In genomic region chr2:2769481-2770431, GRCh38 we compare ENCODE assay signal across 12 cellular contexts.
DNase-seq lines count a peak whose midpoint lies in the region; ATAC-seq and TF ChIP-seq lines count a peak whose summit lies in the region.
"Had no signal": no experiment of that assay in that cellular context is flagged by ENCODE, and none has a peak within 500 bp of the region (broad histone marks: within the 10 kb centered on the region; RNA-seq: fewer than 3 reads in every experiment).

No MANE protein-coding gene starts in this region.

- CTCF ChIA-PET in mammary epithelial cell (lab: Charles Lee; ENCODE audit: low non-redundant PET) = no interaction called here
- CTCF ChIA-PET in MCF 10A (lab: Yijun Ruan, JAX) = no interaction called here

- no TSS peak for BruUV-seq in mammary epithelial cell (replicated peaks; lab: Mats Ljungman, UMichigan)
- BruUV-seq in MCF 10A (replicated peaks; lab: Mats Ljungman, UMichigan) = no TSS peak

- H3K27ac Mint-ChIP-seq in MCF 10A (ENCODE audit: low read depth, unreplicated experiment) = no peak overlapping the region
- H3K27ac Mint-ChIP-seq in nephron progenitor cell = peak overlapping the region; percentile 47
- H3K27ac Mint-ChIP-seq: activated CD8-positive, alpha-beta T cell treated with anti-CD3 and anti-CD28 coated beads, Interleukin-2, amount 10 ng/mL, durations not matched to agents 7 days and 5 days; memory B cell had no signal

- H2AFZ ChIP-seq in mammary epithelial cell (ENCODE audit: low read depth, low read length) = peak overlapping the region; percentile 13

- H3K9ac ChIP-seq in mammary epithelial cell (ENCODE audit: insufficient read depth, low read length) = no peak overlapping the region

- H3K36me3 Mint-ChIP-seq in MCF 10A (ENCODE audit: insufficient read depth, unreplicated experiment) (peaks cover 7% of the 10 kb centered on the region), nephron progenitor cell (ENCODE audit: low read depth) (no peaks in the 10 kb centered on the region)
- H3K36me3 Mint-ChIP-seq: memory B cell had no signal

- H3K4me2 ChIP-seq in mammary epithelial cell (ENCODE audit: insufficient read depth, low read depth, low read length) = no peak overlapping the region

- H3K4me3 ChIP-seq in mammary epithelial cell (replicated peaks in 1 of 3; ENCODE audit: insufficient read depth in 1 of 3, low read depth in 2 of 3, low read length in 3 of 3) (no peak overlapping the region), left lung (no peak overlapping the region)

- H3K4me1 Mint-ChIP-seq in MCF 10A (ENCODE audit: insufficient read depth, unreplicated experiment) = no peaks in the 10 kb centered on the region
- H3K4me1 Mint-ChIP-seq in nephron progenitor cell = peaks cover 7% of the 10 kb centered on the region
- H3K4me1 Mint-ChIP-seq: memory B cell had no signal

- H3K9me3 ChIP-seq in mammary epithelial cell (replicated peaks; ENCODE audit: insufficient read depth, low read length) (peaks cover 8% of the 10 kb centered on the region), left lung (no peaks in the 10 kb centered on the region)

- H3K27me3 ChIP-seq in mammary epithelial cell (ENCODE audit: insufficient read depth, low read length) = no peaks in the 10 kb centered on the region
- H3K27me3 ChIP-seq in left lung = no peaks in the 10 kb centered on the region

- H3K36me3 ChIP-seq in mammary epithelial cell (ENCODE audit: insufficient read depth, low read length) (no peaks in the 10 kb centered on the region), left lung (no peaks in the 10 kb centered on the region)

- no peak for DNase-seq in mammary epithelial cell
- no peak for DNase-seq in MCF 10A (ENCODE audit: unreplicated experiment)
- DNase-seq in head of caudate nucleus = peak; percentile 27 to 79 (median 56)
- no peak for DNase-seq in nephron progenitor cell
- no peak for DNase-seq in NCI-H1048 (lab: John Stamatoyannopoulos, UW)
- no peak for DNase-seq in left lung
- DNase-seq in NCI-H510A treated with DMSO at 0.1 percent for 48 hours (lab: John Stamatoyannopoulos, UW) = no peak
- DNase-seq: activated CD8-positive, alpha-beta T cell treated with anti-CD3 and anti-CD28 coated beads, Interleukin-2, amount 10 ng/mL, durations not matched to agents 7 days and 5 days; cortex of kidney; EL had no signal

- dilution Hi-C loops in mammary epithelial cell (cut with HindIII; ENCODE audit: low sequenced_read_pairs) = no loop called here

- H3K4me1 ChIP-seq in mammary epithelial cell (ENCODE audit: insufficient read depth, low read length) (peaks cover 3% of the 10 kb centered on the region), left lung (no peaks in the 10 kb centered on the region)

- H3K4me3 Mint-ChIP-seq in MCF 10A (ENCODE audit: unreplicated experiment) (no peak overlapping the region), nephron progenitor cell (no peak overlapping the region)
- H3K4me3 Mint-ChIP-seq: activated CD8-positive, alpha-beta T cell treated with anti-CD3 and anti-CD28 coated beads, Interleukin-2, amount 10 ng/mL, durations not matched to agents 7 days and 5 days; memory B cell had no signal

- H3K9me3 Mint-ChIP-seq in MCF 10A (ENCODE audit: unreplicated experiment) (peaks cover 7% of the 10 kb centered on the region), nephron progenitor cell (no peaks in the 10 kb centered on the region)
- H3K9me3 Mint-ChIP-seq: memory B cell had no signal

- intact Hi-C loops in mammary epithelial cell (cut with micrococcal nuclease) (no loop called here), MCF 10A (cut with micrococcal nuclease) (no loop called here), head of caudate nucleus (cut with DNase I) (no loop called here), left lung (cut with DNase I) (no loop called here)

- no peak overlapping the region for H3K27ac ChIP-seq in mammary epithelial cell (ENCODE audit: insufficient read depth, low read depth, low read length)
- H3K27ac ChIP-seq in left lung = no peak overlapping the region

- TF ChIP-seq CTCF in mammary epithelial cell (conservative IDR thresholded peaks at IDR 0.05 in 1 of 2, IDR thresholded peaks at IDR 0.05 in 1 of 2; ENCODE audit: extremely low read depth in 1 of 2, insufficient read depth in 1 of 2, low read depth in 1 of 2, low read length in 2 of 2) = no peak
- TF ChIP-seq CTCF in MCF 10A (IDR thresholded peaks at IDR 0.05; ENCODE audit: unreplicated experiment) = no peak
- TF ChIP-seq CTCF in nephron progenitor cell (IDR thresholded peaks at IDR 0.05) = no peak
- no peak for TF ChIP-seq CTCF in left lung (IDR thresholded peaks at IDR 0.05)

- ATAC-seq in GM21528 (IDR thresholded peaks at IDR 0.05; ENCODE audit: low FRiP score, unreplicated experiment) = no peak
- no peak for ATAC-seq in left lung
- ATAC-seq: activated CD8-positive, alpha-beta T cell treated with anti-CD3 and anti-CD28 coated beads, Interleukin-2, amount 10 ng/mL, durations not matched to agents 7 days and 5 days had no signal

- H4K20me1 ChIP-seq in mammary epithelial cell (ENCODE audit: insufficient read depth, low read length) = no peaks in the 10 kb centered on the region

- in situ Hi-C loops in mammary epithelial cell (cut with MboI; ENCODE audit: low sequenced_read_pairs in 2 of 2) = no loop called here

- POLR2A ChIA-PET in MCF 10A (lab: Yijun Ruan, JAX) = no interaction called here

- H3K79me2 ChIP-seq in mammary epithelial cell (ENCODE audit: insufficient read depth, low read length) = no peaks in the 10 kb centered on the region

- WGBS in mammary epithelial cell (ENCODE audit: low coverage, missing lambda C conversion rate) = 8% methylated on average over 10 of the region's 28 CpGs

- H3K27me3 Mint-ChIP-seq in MCF 10A (ENCODE audit: insufficient read depth, unreplicated experiment) = no peaks in the 10 kb centered on the region
- peaks cover 4% of the 10 kb centered on the region for H3K27me3 Mint-ChIP-seq in nephron progenitor cell (ENCODE audit: low read depth, poor library complexity)

Comparison
In these comparisons a context has a peak if more than half of its experiments do, and no peak if none do; other contexts are left out.
1. DNase-seq: peak in head of caudate nucleus (42 of 42); none in mammary epithelial cell (single experiment), MCF 10A (single experiment), nephron progenitor cell (single experiment), NCI-H1048 (single experiment), left lung (0 of 2) and NCI-H510A treated with DMSO at 0.1 percent for 48 hours (single experiment).